Comparison of ENCODE assay signal across 1 cellular context in genomic region chr1:113390871-113391642, GRCh38.
TF ChIP-seq lines count a peak whose summit lies in the region.

No MANE protein-coding gene starts in this region.

TF ChIP-seq in HEK293, 187 proteins besides CTCF, POLR2A, EP300 and RAD21 (continued from another document):
- 0 out of 2 replicates have a peak, but pooled peaks have one; percentile 12 for TF ChIP-seq ZNF843 (tag by site-specific recombination; IDR thresholded peaks at IDR 0.05)
- peak; percentile 31; the same call in 1 of the 2 replicates for TF ChIP-seq KLF10 (tag by site-specific recombination; IDR thresholded peaks at IDR 0.05)
- no peak for TF ChIP-seq BCL6B (tag by site-specific recombination; IDR thresholded peaks at IDR 0.05)
- TF ChIP-seq ZNF692 (tag by site-specific recombination; IDR thresholded peaks at IDR 0.05) = peak; percentile 62; the same call in 1 of the 2 replicates
- no peak for TF ChIP-seq RBAK (tag by site-specific recombination; IDR thresholded peaks at IDR 0.05)
- 0 out of 2 replicates have a peak, but pooled peaks have one; percentile 37 for TF ChIP-seq ZNF423 (tag by site-specific recombination; IDR thresholded peaks at IDR 0.05)
- TF ChIP-seq REST (tag by site-specific recombination; IDR thresholded peaks at IDR 0.05) = 0 out of 2 replicates have a peak, but pooled peaks have one; percentile 4
- no peak for TF ChIP-seq ZBTB48 (tag by site-specific recombination; IDR thresholded peaks at IDR 0.05)
- TF ChIP-seq IKZF3 (tag by site-specific recombination; IDR thresholded peaks at IDR 0.05) = 0 out of 2 replicates have a peak, but pooled peaks have one; percentile 42
- TF ChIP-seq ZNF501 (tag by site-specific recombination; IDR thresholded peaks at IDR 0.05) = peak; percentile 74; the same call in 1 of the 2 replicates
- TF ChIP-seq MYNN (tag by site-specific recombination; IDR thresholded peaks at IDR 0.05; ENCODE audit: borderline replicate concordance) = no peak
- TF ChIP-seq ZNF677 (tag by site-specific recombination; IDR thresholded peaks at IDR 0.05) = no peak
- TF ChIP-seq HOXA7 (CRISPR knock-in tag; IDR thresholded peaks at IDR 0.05; ENCODE audit: borderline replicate concordance) = no peak
- TF ChIP-seq ZNF24 (tag by site-specific recombination; IDR thresholded peaks at IDR 0.05) = peak; percentile 68
- peak; percentile 54; the same call in 1 of the 2 replicates for TF ChIP-seq ZNF280D (tag by site-specific recombination; IDR thresholded peaks at IDR 0.05)
- TF ChIP-seq TSHZ1 (tag by site-specific recombination; IDR thresholded peaks at IDR 0.05; ENCODE audit: borderline replicate concordance) = 0 out of 2 replicates have a peak, but pooled peaks have one; percentile 57
- peak; percentile 90 for TF ChIP-seq SCRT2 (tag by site-specific recombination; IDR thresholded peaks at IDR 0.05)
- TF ChIP-seq HOXD13 (CRISPR knock-in tag; IDR thresholded peaks at IDR 0.05; ENCODE audit: borderline replicate concordance) = no peak
